In the genomic region with DNA sequence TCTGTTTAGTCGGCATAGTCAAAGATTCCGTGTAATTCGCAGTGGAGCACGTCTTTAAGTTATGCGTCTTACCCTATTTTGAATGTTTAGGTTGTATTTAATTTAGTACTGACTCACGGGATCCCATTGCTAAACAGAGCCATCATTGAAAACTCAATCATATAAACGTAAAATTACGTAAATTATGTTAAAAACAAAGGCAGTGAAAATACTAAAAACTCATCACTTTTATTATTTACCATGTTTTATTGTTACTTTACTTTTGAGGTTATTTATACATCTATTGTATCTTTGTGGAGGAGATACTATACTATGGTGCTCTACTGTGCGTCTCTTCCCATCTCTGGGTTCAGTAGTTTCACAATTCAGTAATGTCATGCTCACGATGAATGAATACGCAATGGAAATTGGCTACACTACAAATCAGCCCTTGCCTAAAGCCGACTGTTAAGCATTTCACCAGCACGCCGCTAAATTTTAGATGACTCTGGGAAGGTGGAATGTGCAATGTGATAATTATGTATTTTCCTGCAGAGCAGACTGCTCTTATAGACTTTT, we compare ENCODE assay signal across 2 cellular contexts.
TF ChIP-seq lines count a peak whose summit lies in the region.

No MANE protein-coding gene starts in this region.

TF ChIP-seq in GM23338, 12 proteins besides CTCF, POLR2A, EP300 and RAD21:
- TF ChIP-seq ZNF462 (CRISPR knock-in tag; IDR thresholded peaks at IDR 0.05), result no peak

TF ChIP-seq in HepG2, 621 proteins besides CTCF, POLR2A, EP300 and RAD21:
- TF ChIP-seq CEBPG (CRISPR knock-in tag; IDR thresholded peaks at IDR 0.05), result 0 out of 2 replicates have a peak, but pooled peaks have one; percentile 5
- TF ChIP-seq MYNN (CRISPR knock-in tag; IDR thresholded peaks at IDR 0.05; ENCODE audit: low read depth), result no peak
- 0 out of 2 replicates have a peak, but pooled peaks have one; percentile 17 for TF ChIP-seq ZFP82 (CRISPR knock-in tag; IDR thresholded peaks at IDR 0.05; ENCODE audit: borderline replicate concordance)
- TF ChIP-seq, protein P1, sequence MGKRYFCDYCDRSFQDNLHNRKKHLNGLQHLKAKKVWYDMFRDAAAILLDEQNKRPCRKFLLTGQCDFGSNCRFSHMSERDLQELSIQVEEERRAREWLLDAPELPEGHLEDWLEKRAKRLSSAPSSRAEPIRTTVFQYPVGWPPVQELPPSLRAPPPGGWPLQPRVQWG (CRISPR knock-in tag; IDR thresholded peaks at IDR 0.05; ENCODE audit: borderline replicate concordance, low read depth), result no peak
- TF ChIP-seq ZBTB37 (CRISPR knock-in tag; IDR thresholded peaks at IDR 0.05), result no peak
